In the genomic region with DNA sequence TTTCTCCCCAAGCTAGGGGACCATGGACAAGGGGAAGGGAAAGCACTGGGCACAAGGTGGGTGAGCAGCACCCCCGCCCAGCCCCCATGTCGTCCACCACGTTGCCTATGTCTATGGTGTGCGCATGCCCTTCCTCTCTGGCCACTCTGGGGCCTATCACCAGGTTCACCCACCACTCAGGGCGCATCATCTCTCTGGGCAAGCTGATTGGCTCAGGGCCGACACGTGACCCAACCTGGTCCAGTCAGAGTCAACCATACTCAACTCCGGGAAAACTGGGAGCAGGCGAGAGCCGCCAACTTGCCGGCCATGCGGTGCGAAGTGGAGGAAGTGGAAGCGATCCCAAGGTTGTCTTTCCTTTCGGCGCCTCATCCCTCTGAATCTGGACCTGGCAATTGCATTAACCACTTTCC, we compare ENCODE assay signal across 10 cellular contexts. TPM values are rescaled to one million over a fixed set of nuclear protein-coding genes. Genes with fewer than 3 reads are reported as not detected.
DNase-seq lines count a peak whose midpoint lies in the region; ATAC-seq, FAIRE-seq and TF ChIP-seq lines count a peak whose summit lies in the region.
"Had no signal": no experiment of that assay in that cellular context is flagged by ENCODE, and none has a peak within 500 bp of the region (broad histone marks: within the 10 kb centered on the region; RNA-seq: fewer than 3 reads in every experiment).

No MANE protein-coding gene starts in this region.

- H3K79me2 ChIP-seq in HepG2 (ENCODE audit: insufficient read depth, low read length): no peaks in the 10 kb centered on the region

- TF ChIP-seq EP300 in HepG2 (IDR thresholded peaks at IDR 0.05; ENCODE audit: low read depth in 2 of 2, low read length in 2 of 2) (no peak), HepG2 (CRISPR knock-in tag; IDR thresholded peaks at IDR 0.05; ENCODE audit: borderline replicate concordance) (no peak)

- H3K9me3 ChIP-seq in HepG2 (ENCODE audit: low read length) (no peaks in the 10 kb centered on the region), right lobe of liver (no peaks in the 10 kb centered on the region), pancreas (no peaks in the 10 kb centered on the region)

- DNase-seq in HepG2 (ENCODE audit: low spot score) (no peak), right lobe of liver (no peak), left ventricle myocardium superior (no peak), pancreas (peak in 2 of 6 donors; percentile 18 to 45), OCI-M2 (lab: John Stamatoyannopoulos, UW; ENCODE audit: unreplicated experiment) (no peak)
- DNase-seq: activated T-cell treated with anti-CD3 and anti-CD28 coated beads, Interleukin-2, amount 50 U/mL, for 1 hour had no signal

- no peak for FAIRE-seq in HepG2 (lab: Jason Lieb, UNC)
- FAIRE-seq in pancreas (lab: Jason Lieb, UNC): no peak

- in situ Hi-C loops in HepG2 (cut with HindIII; ENCODE audit: extremely low pct_ligation_motif_present, low pct_unique_long_range_greater_than_20kb): no loop called here

- H3K36me3 ChIP-seq in HepG2 (replicated peaks in 1 of 2; ENCODE audit: control insufficient read depth in 1 of 2, insufficient read depth in 2 of 2, low read length in 2 of 2) (no peaks in the 10 kb centered on the region), right lobe of liver (no peaks in the 10 kb centered on the region), pancreas (peaks cover 0 to 23% (median 0%) of the 10 kb centered on the region in 3 donors)

- H3K27me3 ChIP-seq in HepG2 (ENCODE audit: control insufficient read depth in 1 of 2, insufficient read depth in 2 of 2, low read length in 2 of 2): no peaks in the 10 kb centered on the region
- H3K27me3 ChIP-seq in right lobe of liver: no peaks in the 10 kb centered on the region
- no peaks in the 10 kb centered on the region for H3K27me3 ChIP-seq in pancreas

- TF ChIP-seq CTCF in HepG2 (CRISPR knock-in tag; IDR thresholded peaks at IDR 0.05) (no peak), right lobe of liver (IDR thresholded peaks at IDR 0.05) (no peak), pancreas (IDR thresholded peaks at IDR 0.05) (no peak)

- H3K27ac ChIP-seq in HepG2 (ENCODE audit: extremely low read length, insufficient read depth, low read length) (peak overlapping the region; percentile 55), right lobe of liver (no peak overlapping the region), pancreas (peak overlapping the region; percentile 48 to 80 (median 74))

- H3K4me3 ChIP-seq in HepG2 (replicated peaks in 1 of 3; ENCODE audit: insufficient read depth in 1 of 3, low read depth in 2 of 3, low read length in 3 of 3): peak overlapping the region in 1 of 3 experiments; percentile 56; a peak in 2 of 6 replicates
- H3K4me3 ChIP-seq in right lobe of liver: no peak overlapping the region
- no peak overlapping the region for H3K4me3 ChIP-seq in pancreas

- intact Hi-C loops in HepG2 (cut with micrococcal nuclease; ENCODE audit: unreplicated experiment): loop anchor here (1.0 to 5.0 kb wide), 4 partner anchors 15 to 38 kb away; no protein-coding TSS in a partner anchor
- intact Hi-C loops in right lobe of liver (cut with DNase I): no loop called here
- intact Hi-C loops in left ventricle myocardium superior (cut with micrococcal nuclease): no loop called here
- intact Hi-C loops in pancreas (cut with DNase I): no loop called here

- POLR2A ChIA-PET in HepG2 (lab: Yijun Ruan, JAX): interaction anchor here (0.8 to 4.3 kb wide), 12 partner anchors 8 to 163 kb away, joined by 3 to 77 read pairs (median 6); partner anchors contain the start of genes ACSS1 and ENTPD6

- ATAC-seq in HepG2 (peak; percentile 28), right lobe of liver (no peak), left ventricle myocardium superior (peak; percentile 2), pancreas (peak in 1 of 4 donors; percentile 7), HG02588 (IDR thresholded peaks at IDR 0.05; ENCODE audit: unreplicated experiment) (no peak), GM19035 (IDR thresholded peaks at IDR 0.05; ENCODE audit: unreplicated experiment) (no peak), GM21723 (IDR thresholded peaks at IDR 0.05; ENCODE audit: unreplicated experiment) (no peak)

- CTCF ChIA-PET in HepG2 (lab: Yijun Ruan, JAX; ENCODE audit: low intra/inter-chr PET ratio, low total read pairs): no interaction called here

- BruUV-seq in HepG2 (replicated peaks; lab: Mats Ljungman, UMichigan): TSS peak; percentile 24

- no peak overlapping the region for H2AFZ ChIP-seq in HepG2 (ENCODE audit: low read length)

- TF ChIP-seq RAD21 in HepG2 (CRISPR knock-in tag; IDR thresholded peaks at IDR 0.05): no peak

- H3K4me1 ChIP-seq in HepG2 (ENCODE audit: insufficient read depth, low read length) (peaks cover 64% of the 10 kb centered on the region), right lobe of liver (no peaks in the 10 kb centered on the region), pancreas (peaks cover 40 to 41% (median 41%) of the 10 kb centered on the region in 3 donors)

- H3K4me2 ChIP-seq in HepG2 (ENCODE audit: low read depth, low read length): peak overlapping the region; percentile 72

- H3K9ac ChIP-seq in HepG2 (ENCODE audit: insufficient read depth, low read depth, low read length): peak overlapping the region; percentile 33; the same call in 1 of the 2 replicates

- TF ChIP-seq POLR2A in HepG2 (IDR thresholded peaks at IDR 0.05; ENCODE audit: insufficient read depth in 1 of 2, low read depth in 2 of 2, low read length in 2 of 2) (no peak), right lobe of liver (IDR thresholded peaks at IDR 0.05) (no peak)

- 92% methylated on average over 16 of the region's 16 CpGs for WGBS in HepG2 (ENCODE audit: low lambda C conversion rate)
- WGBS in right lobe of liver (ENCODE audit: insufficient coverage, low coverage, low lambda C conversion rate, missing lambda C conversion rate): 100% methylated on average over 8 of the region's 16 CpGs
- 79 to 85% methylated on average over 16 of the region's 16 CpGs for WGBS in pancreas, 2 donors

- no peaks in the 10 kb centered on the region for H4K20me1 ChIP-seq in HepG2 (ENCODE audit: insufficient read depth, low read length)

RNA-seq across cellular contexts. Expression of gene ACSS1, which starts 25.9 kb away (rescaled TPM):
- total RNA-seq in HepG2 (2016; rRNA removed; fragmentation: Illumina TruSeq; extraction: Trizol) (38.2 and 41.6 TPM in 2 replicates), right lobe of liver (1 to 10 TPM; 3.5 to 9.1 (median 6.3) TPM), left ventricle myocardium superior (164 TPM), pancreas (10 to 100 TPM; 30.4 to 47.2 (median 36.0) TPM)
- total RNA-seq in HepG2 (2016; cell fraction: cytosol; rRNA removed; fragmentation: Illumina TruSeq; extraction: Trizol; ENCODE audit: low read depth): 8.4 and 9.3 TPM in 2 replicates
- 34.8 and 43.4 TPM in 2 replicates for total RNA-seq in HepG2 (2016; cell fraction: insoluble cytoplasmic fraction; rRNA removed; fragmentation: Illumina TruSeq; extraction: Trizol)
- 13.0 and 13.5 TPM in 2 replicates for total RNA-seq in HepG2 (2016; cell fraction: membrane; rRNA removed; fragmentation: Illumina TruSeq; extraction: Trizol)
- 42.3 and 48.2 TPM in 2 replicates for total RNA-seq in HepG2 (2016; cell fraction: nucleus; rRNA removed; fragmentation: Illumina TruSeq; extraction: Trizol)
- polyA plus RNA-seq in HepG2 (2011; rRNA removed) (15.2 and 23.3 TPM in 2 replicates), pancreas (10 to 100 TPM; 34.6 to 43.7 TPM)
- polyA plus RNA-seq in HepG2 (2011; cell fraction: cytosol; rRNA removed): 16.5 and 17.1 TPM in 2 replicates
- polyA plus RNA-seq in HepG2 (2011; cell fraction: nucleus; rRNA removed): 43.9 and 56.8 TPM in 2 replicates
- 4.3 and 9.3 TPM in 2 replicates for polyA plus RNA-seq in HepG2 (2012)
- 3.2 and 3.4 TPM in 2 replicates for polyA plus RNA-seq in HepG2 (2016; cell fraction: cytosol; fragmentation: Illumina TruSeq; extraction: Trizol; ENCODE audit: low read depth)
- polyA plus RNA-seq in HepG2 (2016; cell fraction: insoluble cytoplasmic fraction; fragmentation: Illumina TruSeq; extraction: Trizol; ENCODE audit: low read depth): 47.8 and 50.2 TPM in 2 replicates
- 9.9 TPM in 2 replicates for polyA plus RNA-seq in HepG2 (2016; cell fraction: membrane; fragmentation: Illumina TruSeq; extraction: Trizol; ENCODE audit: low read depth)
- 98.7 and 99.6 TPM in 2 replicates for polyA plus RNA-seq in HepG2 (2016; cell fraction: nucleus; fragmentation: Illumina TruSeq; extraction: Trizol; ENCODE audit: insufficient read depth, low read depth)
- polyA minus RNA-seq in HepG2 (2011; rRNA and poly(A)+ RNA removed; ENCODE audit: low replicate concordance): 0.07 and 45.1 TPM in 2 replicates
- 11.7 and 16.0 TPM in 2 replicates for polyA minus RNA-seq in HepG2 (2011; cell fraction: cytosol; rRNA and poly(A)+ RNA removed)
- polyA minus RNA-seq in HepG2 (2011; cell fraction: nucleus; rRNA and poly(A)+ RNA removed): 13.9 and 19.8 TPM in 2 replicates

RNA-seq across cellular contexts. Expression of gene APMAP, which starts 39.5 kb away (rescaled TPM):
- total RNA-seq in HepG2 (2016; rRNA removed; fragmentation: Illumina TruSeq; extraction: Trizol) (96.9 and 214 TPM in 2 replicates), right lobe of liver (100 to 1,000 TPM; 130 to 210 (median 140) TPM), left ventricle myocardium superior (25.9 TPM), pancreas (10 to 100 TPM; 20.8 to 39.2 (median 28.4) TPM)
- 20.1 and 22.7 TPM in 2 replicates for total RNA-seq in HepG2 (2016; cell fraction: cytosol; rRNA removed; fragmentation: Illumina TruSeq; extraction: Trizol; ENCODE audit: low read depth)
- total RNA-seq in HepG2 (2016; cell fraction: insoluble cytoplasmic fraction; rRNA removed; fragmentation: Illumina TruSeq; extraction: Trizol): 98.2 and 226 TPM in 2 replicates
- 41.7 and 44.7 TPM in 2 replicates for total RNA-seq in HepG2 (2016; cell fraction: membrane; rRNA removed; fragmentation: Illumina TruSeq; extraction: Trizol)
- 175 and 197 TPM in 2 replicates for total RNA-seq in HepG2 (2016; cell fraction: nucleus; rRNA removed; fragmentation: Illumina TruSeq; extraction: Trizol)
- polyA plus RNA-seq in HepG2 (2011; rRNA removed) (168 and 177 TPM in 2 replicates), pancreas (10 to 100 TPM; 22.9 to 47.8 TPM)
- 161 and 178 TPM in 2 replicates for polyA plus RNA-seq in HepG2 (2011; cell fraction: cytosol; rRNA removed)
- polyA plus RNA-seq in HepG2 (2011; cell fraction: nucleus; rRNA removed): 60.9 and 87.7 TPM in 2 replicates
- 152 and 183 TPM in 2 replicates for polyA plus RNA-seq in HepG2 (2012)
- 19.3 and 19.6 TPM in 2 replicates for polyA plus RNA-seq in HepG2 (2016; cell fraction: cytosol; fragmentation: Illumina TruSeq; extraction: Trizol; ENCODE audit: low read depth)
- polyA plus RNA-seq in HepG2 (2016; cell fraction: insoluble cytoplasmic fraction; fragmentation: Illumina TruSeq; extraction: Trizol; ENCODE audit: low read depth): 91.9 and 93.0 TPM in 2 replicates
- 31.8 and 32.4 TPM in 2 replicates for polyA plus RNA-seq in HepG2 (2016; cell fraction: membrane; fragmentation: Illumina TruSeq; extraction: Trizol; ENCODE audit: low read depth)
- polyA plus RNA-seq in HepG2 (2016; cell fraction: nucleus; fragmentation: Illumina TruSeq; extraction: Trizol; ENCODE audit: insufficient read depth, low read depth): 261 and 268 TPM in 2 replicates
- 27.2 and 96.2 TPM in 2 replicates for polyA minus RNA-seq in HepG2 (2011; rRNA and poly(A)+ RNA removed; ENCODE audit: low replicate concordance)
- 41.4 and 51.0 TPM in 2 replicates for polyA minus RNA-seq in HepG2 (2011; cell fraction: cytosol; rRNA and poly(A)+ RNA removed)
- 33.6 and 47.4 TPM in 2 replicates for polyA minus RNA-seq in HepG2 (2011; cell fraction: nucleus; rRNA and poly(A)+ RNA removed)

RNA-seq across cellular contexts. Expression of gene VSX1, which starts 49.9 kb away (rescaled TPM):
- total RNA-seq in HepG2 (2016; rRNA removed; fragmentation: Illumina TruSeq; extraction: Trizol) (not detected in 2 replicates), right lobe of liver (under 1 TPM in 2 of 6 experiments, not detected in 4; 0.25 to 0.73 TPM), left ventricle myocardium superior (not detected), pancreas (under 1 TPM; 0.13 to 0.31 (median 0.23) TPM)
- not detected in 2 replicates for total RNA-seq in HepG2 (2016; cell fraction: cytosol; rRNA removed; fragmentation: Illumina TruSeq; extraction: Trizol; ENCODE audit: low read depth)
- total RNA-seq in HepG2 (2016; cell fraction: insoluble cytoplasmic fraction; rRNA removed; fragmentation: Illumina TruSeq; extraction: Trizol): not detected in 2 replicates
- not detected in 2 replicates for total RNA-seq in HepG2 (2016; cell fraction: membrane; rRNA removed; fragmentation: Illumina TruSeq; extraction: Trizol)
- not detected in 2 replicates for total RNA-seq in HepG2 (2016; cell fraction: nucleus; rRNA removed; fragmentation: Illumina TruSeq; extraction: Trizol)
- polyA plus RNA-seq in HepG2 (2011; rRNA removed) (0.04 and 0.05 TPM in 2 replicates), pancreas (under 1 TPM; 0.08 to 0.77 TPM)
- polyA plus RNA-seq in HepG2 (2011; cell fraction: cytosol; rRNA removed): not detected in 2 replicates
- polyA plus RNA-seq in HepG2 (2011; cell fraction: nucleus; rRNA removed): 0.06 and 0.14 TPM in 2 replicates
- polyA plus RNA-seq in HepG2 (2012): not detected in 2 replicates
- not detected in 2 replicates for polyA plus RNA-seq in HepG2 (2016; cell fraction: cytosol; fragmentation: Illumina TruSeq; extraction: Trizol; ENCODE audit: low read depth)
- polyA plus RNA-seq in HepG2 (2016; cell fraction: insoluble cytoplasmic fraction; fragmentation: Illumina TruSeq; extraction: Trizol; ENCODE audit: low read depth): not detected in 2 replicates
- polyA plus RNA-seq in HepG2 (2016; cell fraction: membrane; fragmentation: Illumina TruSeq; extraction: Trizol; ENCODE audit: low read depth): not detected in 2 replicates
- polyA plus RNA-seq in HepG2 (2016; cell fraction: nucleus; fragmentation: Illumina TruSeq; extraction: Trizol; ENCODE audit: insufficient read depth, low read depth): not detected in 2 replicates
- not detected in 2 replicates for polyA minus RNA-seq in HepG2 (2011; rRNA and poly(A)+ RNA removed; ENCODE audit: low replicate concordance)
- polyA minus RNA-seq in HepG2 (2011; cell fraction: cytosol; rRNA and poly(A)+ RNA removed): not detected in 2 replicates
- 0.75 TPM in 1 of 2 replicates, not detected in the other for polyA minus RNA-seq in HepG2 (2011; cell fraction: nucleus; rRNA and poly(A)+ RNA removed)
- total RNA-seq: ureter had no signal

Comparison
In these comparisons a context has a peak if more than half of its experiments do, and no peak if none do; other contexts are left out.
1. ATAC-seq: peak in HepG2 (single experiment) and left ventricle myocardium superior (single experiment); none in right lobe of liver (0 of 4), HG02588 (single experiment), GM19035 (single experiment) and GM21723 (single experiment).
2. H3K27ac ChIP-seq: peak in HepG2 (single experiment) and pancreas (4 of 4); none in right lobe of liver (0 of 3).